Comparison of ENCODE assay signal across 8 cellular contexts in genomic region chr12:39448038-39448437, GRCh38.
"Had no signal": no experiment of that assay in that cellular context is flagged by ENCODE, and none has a peak within 500 bp of the region (broad histone marks: within the 10 kb centered on the region; RNA-seq: fewer than 3 reads in every experiment).

No MANE protein-coding gene starts in this region.

- H3K27me3 Mint-ChIP-seq: IgD-negative memory B cell had no signal

- H3K27ac Mint-ChIP-seq: IgD-negative memory B cell had no signal

- H3K4me3 ChIP-seq: K562 had no signal

- H3K9me3 Mint-ChIP-seq: IgD-negative memory B cell had no signal

- FAIRE-seq: HTR-8/SVneo, K562 had no signal

- DNase-seq: IMR-90, KBM-7, KG1 had no signal

- H3K4me3 Mint-ChIP-seq: IgD-negative memory B cell had no signal

- H3K9ac ChIP-seq: KMS-11 had no signal

- H3K36me3 Mint-ChIP-seq: IgD-negative memory B cell had no signal

- ATAC-seq: K562 had no signal

- H3K4me2 ChIP-seq: KMS-11 had no signal

- H3K27ac ChIP-seq: HL-60, KMS-11 had no signal
